In genomic region chr5:74648835-74649286, GRCh38 we compare ENCODE assay signal across 8 cellular contexts. TPM values are rescaled to one million over a fixed set of nuclear protein-coding genes. Genes with fewer than 3 reads are reported as not detected.
DNase-seq lines count a peak whose midpoint lies in the region; ATAC-seq, FAIRE-seq and TF ChIP-seq lines count a peak whose summit lies in the region.

No MANE protein-coding gene starts in this region.

- H3K9me3 ChIP-seq in gastroesophageal sphincter (no peaks in the 10 kb centered on the region), pancreas (no peaks in the 10 kb centered on the region)

- CTCF ChIA-PET in activated CD4-positive, alpha-beta T cell treated with anti-CD3 and anti-CD28 coated beads, Interleukin-2, amount 10 ng/mL, durations not matched to agents 7 days and 5 days (lab: Charles Lee): interaction anchor here (0.6 to 1.5 kb wide), 4 partner anchors 8 to 201 kb away, joined by 3 to 6 read pairs (median 4); partner anchors contain the start of gene ENC1

- ATAC-seq in HG02798 (IDR thresholded peaks at IDR 0.05; ENCODE audit: poor library complexity, unreplicated experiment): peak; percentile 75
- peak; percentile 63 for ATAC-seq in gastroesophageal sphincter
- peak; percentile 65 to 84 (median 80) for ATAC-seq in pancreas
- ATAC-seq in GM21528 (IDR thresholded peaks at IDR 0.05; ENCODE audit: low FRiP score, unreplicated experiment): no peak

- WGBS in gastroesophageal sphincter (ENCODE audit: low coverage in 1 of 2), 2 donors: 4 to 7% methylated on average over 3 to 6 of the region's 6 CpGs
- 4 to 5% methylated on average over 6 of the region's 6 CpGs for WGBS in pancreas, 2 donors

- no peaks in the 10 kb centered on the region for H3K36me3 Mint-ChIP-seq in activated CD4-positive, alpha-beta T cell treated with anti-CD3 and anti-CD28 coated beads, Interleukin-2, amount 10 ng/mL, durations not matched to agents 7 days and 5 days (ENCODE audit: low read depth)

- POLR2A ChIA-PET in activated CD4-positive, alpha-beta T cell treated with anti-CD3 and anti-CD28 coated beads, Interleukin-2, amount 10 ng/mL, durations not matched to agents 7 days and 5 days (lab: Charles Lee): no interaction called here

- no peaks in the 10 kb centered on the region for H3K9me3 Mint-ChIP-seq in activated CD4-positive, alpha-beta T cell treated with anti-CD3 and anti-CD28 coated beads, Interleukin-2, amount 10 ng/mL, durations not matched to agents 7 days and 5 days

- peak; percentile 94 for FAIRE-seq in A204.1 (lab: Jason Lieb, UNC)
- FAIRE-seq in pancreas (lab: Jason Lieb, UNC): peak; percentile 85

- no peak for TF ChIP-seq POLR2A in gastroesophageal sphincter (IDR thresholded peaks at IDR 0.05)

- H3K4me1 ChIP-seq in gastroesophageal sphincter (peaks cover 0 to 5% (median 0%) of the 10 kb centered on the region in 3 donors), pancreas (peaks cover 5 to 33% (median 30%) of the 10 kb centered on the region in 3 donors)

- H3K4me3 ChIP-seq in gastroesophageal sphincter (no peak overlapping the region), pancreas (peak overlapping the region in 1 of 4 donors; percentile 22)

- intact Hi-C loops in pancreas (cut with DNase I): loop anchor here in 2 of 3 donors (5.0 to 10.0 kb wide), 3 partner anchors 594 to 752 kb away; no protein-coding TSS in a partner anchor

- peaks cover 7% of the 10 kb centered on the region for H3K4me1 Mint-ChIP-seq in activated CD4-positive, alpha-beta T cell treated with anti-CD3 and anti-CD28 coated beads, Interleukin-2, amount 10 ng/mL, durations not matched to agents 7 days and 5 days

- H3K27me3 ChIP-seq in gastroesophageal sphincter (no peaks in the 10 kb centered on the region), pancreas (no peaks in the 10 kb centered on the region)

- H3K27ac ChIP-seq in gastroesophageal sphincter (no peak overlapping the region), pancreas (peak overlapping the region in 3 of 4 donors; percentile 48 to 76 (median 62))

- no peaks in the 10 kb centered on the region for H3K36me3 ChIP-seq in gastroesophageal sphincter
- no peaks in the 10 kb centered on the region for H3K36me3 ChIP-seq in pancreas

- no peak for TF ChIP-seq EP300 in gastroesophageal sphincter (IDR thresholded peaks at IDR 0.05)

- H3K4me3 Mint-ChIP-seq in activated CD4-positive, alpha-beta T cell treated with anti-CD3 and anti-CD28 coated beads, Interleukin-2, amount 10 ng/mL, durations not matched to agents 7 days and 5 days: no peak overlapping the region

- peak; percentile 60 to 80 (median 72) for TF ChIP-seq CTCF in gastroesophageal sphincter (IDR thresholded peaks at IDR 0.05)
- peak; percentile 10 to 50 (median 44) for TF ChIP-seq CTCF in pancreas (IDR thresholded peaks at IDR 0.05)

- H3K27ac Mint-ChIP-seq in activated CD4-positive, alpha-beta T cell treated with anti-CD3 and anti-CD28 coated beads, Interleukin-2, amount 10 ng/mL, durations not matched to agents 7 days and 5 days: no peak overlapping the region

- peaks cover 19% of the 10 kb centered on the region for H3K27me3 Mint-ChIP-seq in activated CD4-positive, alpha-beta T cell treated with anti-CD3 and anti-CD28 coated beads, Interleukin-2, amount 10 ng/mL, durations not matched to agents 7 days and 5 days

- peak; percentile 48 for DNase-seq in ELF-1 (ENCODE audit: low read depth, low spot score)
- DNase-seq in NCI-H345 (lab: John Stamatoyannopoulos, UW): peak; percentile 67
- DNase-seq in activated CD4-positive, alpha-beta T cell treated with anti-CD3 and anti-CD28 coated beads, Interleukin-2, amount 10 ng/mL, durations not matched to agents 7 days and 5 days: peak; percentile 60
- DNase-seq in pancreas: peak in 1 of 6 donors; percentile 34

RNA-seq across cellular contexts. Expression of gene ENC1, which starts 8.3 kb away (rescaled TPM):
- 1 to 10 TPM; 2.2 to 3.4 TPM for total RNA-seq in activated CD4-positive, alpha-beta T cell treated with anti-CD3 and anti-CD28 coated beads, Interleukin-2, amount 10 ng/mL, durations not matched to agents 7 days and 5 days
- total RNA-seq in gastroesophageal sphincter (10 to 100 TPM in 1 of 4 donors, 1 to 10 TPM in 3; 4.0 to 14.2 (median 7.7) TPM), pancreas (10 to 100 TPM; 21.4 to 63.1 (median 28.5) TPM)
- 10 to 100 TPM; 21.3 to 26.3 TPM for polyA plus RNA-seq in pancreas

RNA-seq across cellular contexts. Expression of gene HEXB, which starts 36.2 kb away (rescaled TPM):
- 10 to 100 TPM; 71.4 to 73.3 TPM for total RNA-seq in activated CD4-positive, alpha-beta T cell treated with anti-CD3 and anti-CD28 coated beads, Interleukin-2, amount 10 ng/mL, durations not matched to agents 7 days and 5 days
- total RNA-seq in gastroesophageal sphincter (100 to 1,000 TPM in 2 of 4 donors, 10 to 100 TPM in 2; 89.1 to 135 (median 103) TPM), pancreas (100 to 1,000 TPM in 2 of 6 donors, 10 to 100 TPM in 4; 59.2 to 140 (median 73.8) TPM)
- polyA plus RNA-seq in pancreas: 100 to 1,000 TPM in 1 of 2 donors, 10 to 100 TPM in 1; 82.8 to 127 TPM

Comparison
In these comparisons a context has a peak if more than half of its experiments do, and no peak if none do; other contexts are left out.
1. H3K27ac ChIP-seq: peak in pancreas (3 of 4); none in gastroesophageal sphincter (0 of 4).